Comparison of ENCODE assay signal across 23 cellular contexts in the genomic region with DNA sequence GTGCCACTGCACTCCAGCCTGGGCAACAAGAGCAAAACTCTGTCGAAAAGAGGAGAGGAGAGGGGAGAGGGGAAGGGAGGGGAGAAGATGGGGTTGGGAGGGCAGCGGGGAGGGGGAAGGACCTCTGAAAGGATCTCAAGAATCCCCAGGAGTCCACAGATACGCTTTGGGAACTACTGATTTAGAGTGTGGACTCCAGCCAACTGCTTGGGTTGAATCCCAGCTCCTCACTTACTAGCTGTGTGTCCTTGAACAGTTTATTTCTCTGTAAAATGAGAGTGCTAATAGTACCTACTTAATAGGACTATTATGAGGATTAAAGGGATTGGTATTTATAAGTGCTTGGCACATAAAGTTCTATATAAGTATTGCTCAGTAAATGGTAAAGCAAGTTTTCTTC. TPM values are rescaled to one million over a fixed set of nuclear protein-coding genes. Genes with fewer than 3 reads are reported as not detected.
DNase-seq lines count a peak whose midpoint lies in the region; ATAC-seq and TF ChIP-seq lines count a peak whose summit lies in the region.
"Had no signal": no experiment of that assay in that cellular context is flagged by ENCODE, and none has a peak within 500 bp of the region (broad histone marks: within the 10 kb centered on the region; RNA-seq: fewer than 3 reads in every experiment).

No MANE protein-coding gene starts in this region.

- H3K27me3 Mint-ChIP-seq in GM23338 (ENCODE audit: insufficient read depth, low read depth, poor library complexity) (no peaks in the 10 kb centered on the region), mesothelial cell of epicardium (ENCODE audit: low read depth) (no peaks in the 10 kb centered on the region), endodermal cell (ENCODE audit: insufficient read depth) (no peaks in the 10 kb centered on the region)
- H3K27me3 Mint-ChIP-seq: CD4-positive, alpha-beta T cell had no signal

- H3K9me2 ChIP-seq in GM23338 (ENCODE audit: insufficient read depth) = no peaks in the 10 kb centered on the region

- H3K4me1 Mint-ChIP-seq in GM23338 (peaks cover 18% of the 10 kb centered on the region), mesothelial cell of epicardium (peaks cover 8% of the 10 kb centered on the region), endodermal cell (peaks cover 15% of the 10 kb centered on the region)
- H3K4me1 Mint-ChIP-seq in stimulated activated effector memory CD8-positive, alpha-beta T cell treated with anti-CD3 and anti-CD28 coated beads, Interleukin-12 subunit alpha, Interleukin-12 subunit beta, amount 100 ng/mL, for 72 hours = peaks cover 43% of the 10 kb centered on the region

- H3K9me3 ChIP-seq in right cardiac atrium (ENCODE audit: control insufficient read depth, low read length) (no peaks in the 10 kb centered on the region), endodermal cell (ENCODE audit: control insufficient read depth, low read length) (no peaks in the 10 kb centered on the region)
- H3K9me3 ChIP-seq: BLaER1, Caco-2, HAP-1 had no signal

- ATAC-seq in GM23338 (peak; percentile 21; the same call in 1 of the 3 replicates), right cardiac atrium (peak; percentile 18 to 59)
- ATAC-seq in stimulated activated effector memory CD8-positive, alpha-beta T cell treated with anti-CD3 and anti-CD28 coated beads, Interleukin-12 subunit alpha, Interleukin-12 subunit beta, amount 100 ng/mL, for 72 hours = no peak
- ATAC-seq: HepG2 had no signal

- peaks cover 100% of the 10 kb centered on the region for H3K79me2 ChIP-seq in GM23338 (replicated peaks; ENCODE audit: insufficient read depth)

- H3K4me3 ChIP-seq in GM23338 (no peak overlapping the region), right cardiac atrium (ENCODE audit: low read length) (no peak overlapping the region), endodermal cell (ENCODE audit: low read length) (no peak overlapping the region)
- H3K4me3 ChIP-seq: BLaER1, GM23248, HAP-1 had no signal

- no peaks in the 10 kb centered on the region for H3K27me3 ChIP-seq in GM23338 (ENCODE audit: insufficient read depth)
- no peaks in the 10 kb centered on the region for H3K27me3 ChIP-seq in right cardiac atrium (ENCODE audit: control insufficient read depth, insufficient read depth)
- H3K27me3 ChIP-seq in endodermal cell (ENCODE audit: control insufficient read depth, insufficient read depth, low read length, poor library complexity, severe bottlenecking) = no peaks in the 10 kb centered on the region
- H3K27me3 ChIP-seq: BLaER1 had no signal

- H3F3A ChIP-seq in GM23338 (replicated peaks; ENCODE audit: low read depth) = no peaks in the 10 kb centered on the region

- peak; percentile 21 for DNase-seq in DMS79 (lab: John Stamatoyannopoulos, UW)
- DNase-seq in GM23338 (ENCODE audit: low spot score) = peak; percentile 11
- peak in 1 of 3 donors; percentile 52 for DNase-seq in right cardiac atrium
- DNase-seq in stimulated activated effector memory CD8-positive, alpha-beta T cell treated with anti-CD3 and anti-CD28 coated beads, Interleukin-12 subunit alpha, Interleukin-12 subunit beta, amount 100 ng/mL, for 72 hours (ENCODE audit: low spot score in 2 of 2) = no peak
- DNase-seq in mesothelial cell of epicardium (ENCODE audit: low spot score in 2 of 2, unreplicated experiment in 2 of 2) = no peak
- DNase-seq in stimulated activated CD8-positive, alpha-beta memory T cell treated with anti-CD3 and anti-CD28 coated beads, Interleukin-4, amount 100 ng/mL, for 48 hours = no peak
- DNase-seq in endodermal cell = no peak
- DNase-seq: ACHN; Caco-2; CD4-positive, alpha-beta T cell; GDM1; GM23248; KBM-7; NCI-H1092; NCI-H1436 treated with DMSO at 0.1 percent for 48 hours; NCI-H2029; NCI-H2171; NCI-H345; SHP77 had no signal

- no peak overlapping the region for H3K9ac ChIP-seq in endodermal cell (ENCODE audit: extremely low read depth, low read length, poor library complexity, severe bottlenecking)
- H3K9ac ChIP-seq: BLaER1, GM23248 had no signal

- H3K36me3 ChIP-seq in GM23338 (ENCODE audit: insufficient read depth) = no peaks in the 10 kb centered on the region
- no peaks in the 10 kb centered on the region for H3K36me3 ChIP-seq in endodermal cell (ENCODE audit: control insufficient read depth, insufficient read depth, low read length)

- no peak overlapping the region for H3K4me3 Mint-ChIP-seq in GM23338
- H3K4me3 Mint-ChIP-seq in stimulated activated effector memory CD8-positive, alpha-beta T cell treated with anti-CD3 and anti-CD28 coated beads, Interleukin-12 subunit alpha, Interleukin-12 subunit beta, amount 100 ng/mL, for 72 hours = no peak overlapping the region
- no peak overlapping the region for H3K4me3 Mint-ChIP-seq in mesothelial cell of epicardium
- H3K4me3 Mint-ChIP-seq in endodermal cell = no peak overlapping the region
- H3K4me3 Mint-ChIP-seq: CD4-positive, alpha-beta T cell had no signal

- no peak for TF ChIP-seq CTCF in GM23338 (conservative IDR thresholded peaks at IDR 0.05; ENCODE audit: low read depth in 2 of 2)
- TF ChIP-seq CTCF in mesothelial cell of epicardium (IDR thresholded peaks at IDR 0.05; ENCODE audit: unreplicated experiment) = no peak
- TF ChIP-seq CTCF in endodermal cell (conservative IDR thresholded peaks at IDR 0.05) = no peak

- WGBS in right cardiac atrium = 29% methylated on average over 3 of the region's 3 CpGs
- WGBS in endodermal cell (ENCODE audit: insufficient coverage in 1 of 2, insufficient read length in 1 of 2), 2 experiments = 80 to 84% methylated on average over 1 to 3 of the region's 3 CpGs

- H3K27ac Mint-ChIP-seq in GM23338 = no peak overlapping the region
- peak overlapping the region; percentile 46 for H3K27ac Mint-ChIP-seq in stimulated activated effector memory CD8-positive, alpha-beta T cell treated with anti-CD3 and anti-CD28 coated beads, Interleukin-12 subunit alpha, Interleukin-12 subunit beta, amount 100 ng/mL, for 72 hours
- no peak overlapping the region for H3K27ac Mint-ChIP-seq in mesothelial cell of epicardium
- H3K27ac Mint-ChIP-seq in endodermal cell = no peak overlapping the region
- H3K27ac Mint-ChIP-seq: CD4-positive, alpha-beta T cell had no signal

- intact Hi-C loops in right cardiac atrium (cut with DNase I) = no loop called here

- H3K9me3 Mint-ChIP-seq in GM23338 = no peaks in the 10 kb centered on the region
- no peaks in the 10 kb centered on the region for H3K9me3 Mint-ChIP-seq in stimulated activated effector memory CD8-positive, alpha-beta T cell treated with anti-CD3 and anti-CD28 coated beads, Interleukin-12 subunit alpha, Interleukin-12 subunit beta, amount 100 ng/mL, for 72 hours
- H3K9me3 Mint-ChIP-seq in mesothelial cell of epicardium = no peaks in the 10 kb centered on the region
- H3K9me3 Mint-ChIP-seq in endodermal cell = no peaks in the 10 kb centered on the region
- H3K9me3 Mint-ChIP-seq: CD4-positive, alpha-beta T cell had no signal

- no peak overlapping the region for H2AFZ ChIP-seq in GM23338
- H2AFZ ChIP-seq: GM23248 had no signal

- H3K36me3 Mint-ChIP-seq in GM23338 (ENCODE audit: low read depth) (peaks cover 5% of the 10 kb centered on the region; the same call in 1 of the 3 replicates), mesothelial cell of epicardium (peaks cover 2% of the 10 kb centered on the region), endodermal cell (ENCODE audit: low read depth) (peaks cover 4% of the 10 kb centered on the region)
- H3K36me3 Mint-ChIP-seq in stimulated activated effector memory CD8-positive, alpha-beta T cell treated with anti-CD3 and anti-CD28 coated beads, Interleukin-12 subunit alpha, Interleukin-12 subunit beta, amount 100 ng/mL, for 72 hours = peaks cover 5% of the 10 kb centered on the region

- no peak overlapping the region for H3K27ac ChIP-seq in GM23338 (ENCODE audit: low read depth)
- no peak overlapping the region for H3K27ac ChIP-seq in right cardiac atrium (ENCODE audit: low read length)
- H3K27ac ChIP-seq in endodermal cell (ENCODE audit: low read depth, low read length) = no peak overlapping the region
- H3K27ac ChIP-seq: BLaER1, GM23248, HL-60 had no signal

- no peak overlapping the region for H3K4me2 ChIP-seq in GM23338
- H3K4me2 ChIP-seq: BLaER1 had no signal

- H3K4me1 ChIP-seq in GM23338 (ENCODE audit: insufficient read depth) (peaks cover 12% of the 10 kb centered on the region), right cardiac atrium (ENCODE audit: control insufficient read depth, insufficient read depth, low read length) (peaks cover 1% of the 10 kb centered on the region), endodermal cell (ENCODE audit: control insufficient read depth, insufficient read depth, low read length) (peaks cover 8% of the 10 kb centered on the region)
- H3K4me1 ChIP-seq: Caco-2 had no signal

- H4K20me1 ChIP-seq in GM23338 (replicated peaks; ENCODE audit: insufficient read depth) = peaks cover 37% of the 10 kb centered on the region

TF ChIP-seq in GM23338, 12 proteins besides CTCF, POLR2A, EP300 and RAD21:
- no peak for TF ChIP-seq JUNB (IDR thresholded peaks at IDR 0.05; ENCODE audit: unreplicated experiment)
- TF ChIP-seq EZH2 (IDR thresholded peaks at IDR 0.05; ENCODE audit: low read depth, unreplicated experiment) = no peak
- no peak for TF ChIP-seq ZNF114 (CRISPR knock-in tag; IDR thresholded peaks at IDR 0.05)
- no peak for TF ChIP-seq CREB1 (CRISPR knock-in tag; IDR thresholded peaks at IDR 0.05; ENCODE audit: low read depth)

RNA-seq across cellular contexts. Expression of a gene that starts 45.0 kb away (rescaled TPM):
- 20.3 TPM in 2 replicates for total RNA-seq in GM23338 (2014; rRNA removed; shearing (Covaris generic))
- 11.8 and 16.3 TPM in 2 replicates for polyA plus RNA-seq in GM23338 (2016; fragmentation: Nextera tagmentation; extraction: Ambion mirVana)
- total RNA-seq in right cardiac atrium = 10 to 100 TPM; 17.6 to 29.4 (median 23.0) TPM
- 20.3 TPM for polyA plus RNA-seq in right cardiac atrium
- 34.2 to 40.4 TPM (median 39.7 TPM) in 3 replicates for total RNA-seq in mesothelial cell of epicardium
- total RNA-seq in endodermal cell = 10 to 100 TPM; 11.9 to 14.2 TPM
- polyA plus RNA-seq in endodermal cell (2013, experiment 1 of 2) = 19.5 TPM
- polyA plus RNA-seq in endodermal cell (2013, experiment 2 of 2) = 15.9 TPM

RNA-seq across cellular contexts. Expression of a gene that starts 48.3 kb away (rescaled TPM):
- total RNA-seq in GM23338 (2014; rRNA removed; shearing (Covaris generic)) = 292 and 346 TPM in 2 replicates
- polyA plus RNA-seq in GM23338 (2016; fragmentation: Nextera tagmentation; extraction: Ambion mirVana) (169 and 205 TPM in 2 replicates), right cardiac atrium (84.6 TPM)
- total RNA-seq in right cardiac atrium (10 to 100 TPM; 64.4 to 72.7 (median 70.4) TPM), mesothelial cell of epicardium (80.4 to 88.8 TPM (median 85.2 TPM) in 3 replicates), endodermal cell (10 to 100 TPM; 84.5 to 86.2 TPM)
- 122 TPM for polyA plus RNA-seq in endodermal cell (2013, experiment 1 of 2)
- polyA plus RNA-seq in endodermal cell (2013, experiment 2 of 2) = 123 TPM

Comparison
In these comparisons a context has a peak if more than half of its experiments do, and no peak if none do; other contexts are left out.
1. DNase-seq: peak in DMS79 (single experiment) and GM23338 (single experiment); none in stimulated activated effector memory CD8-positive, alpha-beta T cell treated with anti-CD3 and anti-CD28 coated beads, Interleukin-12 subunit alpha, Interleukin-12 subunit beta, amount 100 ng/mL, for 72 hours (0 of 2), mesothelial cell of epicardium (0 of 2), stimulated activated CD8-positive, alpha-beta memory T cell treated with anti-CD3 and anti-CD28 coated beads, Interleukin-4, amount 100 ng/mL, for 48 hours (single experiment) and endodermal cell (single experiment).